Comparison of ENCODE assay signal across 17 cellular contexts in the genomic region with DNA sequence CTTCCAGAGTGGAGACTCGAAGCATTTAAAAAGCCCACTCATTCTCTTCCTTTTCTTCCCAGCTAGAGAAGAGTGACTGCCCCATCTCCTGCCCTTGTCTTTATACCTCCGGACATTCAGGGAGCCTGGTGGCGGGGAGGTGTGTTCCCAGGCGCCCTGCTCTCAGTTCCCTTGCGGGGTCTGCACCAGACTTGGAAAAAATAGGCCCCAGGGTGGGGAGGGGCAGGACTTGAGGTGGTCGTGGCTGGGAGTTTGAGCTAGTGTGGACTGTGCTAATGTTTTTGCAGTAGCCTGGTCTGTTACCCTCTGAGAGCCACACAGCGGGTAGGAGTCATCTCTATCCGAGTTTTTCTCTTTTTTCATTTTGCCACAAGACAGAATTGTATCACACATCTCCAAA.
"Had no signal": no experiment of that assay in that cellular context is flagged by ENCODE, and none has a peak within 500 bp of the region (broad histone marks: within the 10 kb centered on the region; RNA-seq: fewer than 3 reads in every experiment).

No MANE protein-coding gene starts in this region.

- H3K9me3 ChIP-seq: heart left ventricle, pancreas, prostate gland, right lobe of liver, thyroid gland had no signal

- H3K4me3 ChIP-seq: heart left ventricle, neural progenitor cell, pancreas, prostate gland, right lobe of liver, thyroid gland had no signal

- H3K4me1 ChIP-seq: pancreas, prostate gland had no signal

- H3K36me3 Mint-ChIP-seq: natural killer cell treated with Interleukin-12 subunit alpha and Interleukin-12 subunit beta and Interleukin-15 and Interleukin-18, amount 100 ng/mL, for 72 hours; neural progenitor cell had no signal

- H3K4me3 Mint-ChIP-seq: natural killer cell treated with Interleukin-12 subunit alpha and Interleukin-12 subunit beta and Interleukin-15 and Interleukin-18, amount 100 ng/mL, for 72 hours; neural progenitor cell; type B pancreatic cell had no signal

- H3K27me3 ChIP-seq: heart left ventricle, neural progenitor cell, pancreas, right lobe of liver, thyroid gland had no signal

- DNase-seq: effector CD4-positive, alpha-beta T cell; heart left ventricle; hippocampal formation; kidney glomerular epithelial cell; mammary epithelial cell; midbrain; nucleus accumbens; stimulated activated CD4-positive, alpha-beta T cell treated with anti-CD3 and anti-CD28 coated beads, Interleukin-2, amount 100 ng/mL, for 24 hours; stimulated activated CD4-positive, alpha-beta T cell treated with anti-CD3 and anti-CD28 coated beads, Interleukin-4, amount 100 ng/mL, for 4 hours; stimulated activated naive CD4-positive, alpha-beta T cell treated with Interleukin-2 at 50 U/mL for 16 hours; thyroid gland had no signal

- H3K27ac ChIP-seq: heart left ventricle, neural progenitor cell, pancreas, prostate gland, right lobe of liver, thyroid gland had no signal

- H3K27me3 Mint-ChIP-seq: natural killer cell treated with Interleukin-12 subunit alpha and Interleukin-12 subunit beta and Interleukin-15 and Interleukin-18, amount 100 ng/mL, for 72 hours; type B pancreatic cell had no signal

- ATAC-seq: heart left ventricle; natural killer cell treated with Interleukin-12 subunit alpha and Interleukin-12 subunit beta and Interleukin-15 and Interleukin-18, amount 100 ng/mL, for 72 hours; pancreas; right lobe of liver had no signal

- H3K36me3 ChIP-seq: neural progenitor cell, pancreas, prostate gland, right lobe of liver, thyroid gland had no signal

- H3K9me3 Mint-ChIP-seq: natural killer cell treated with Interleukin-12 subunit alpha and Interleukin-12 subunit beta and Interleukin-15 and Interleukin-18, amount 100 ng/mL, for 72 hours; neural progenitor cell; type B pancreatic cell had no signal

- H3K27ac Mint-ChIP-seq: natural killer cell treated with Interleukin-12 subunit alpha and Interleukin-12 subunit beta and Interleukin-15 and Interleukin-18, amount 100 ng/mL, for 72 hours; neural progenitor cell; type B pancreatic cell had no signal
